ENCODE assay signal across 12 cellular contexts in genomic region chr1:161217831-161218230, GRCh38. TPM values are rescaled to one million over a fixed set of nuclear protein-coding genes. Genes with fewer than 3 reads are reported as not detected.
A peak's percentile ranks its signal among the peaks of the same experiment; 100 is the strongest.
DNase-seq lines count a peak whose midpoint lies in the region; ATAC-seq and TF ChIP-seq lines count a peak whose summit lies in the region.
"Had no signal": no experiment of that assay in that cellular context is flagged by ENCODE, and none has a peak within 500 bp of the region (broad histone marks: within the 10 kb centered on the region; RNA-seq: fewer than 3 reads in every experiment).

No MANE protein-coding gene starts in this region.

- H3K4me3 ChIP-seq in hepatocyte, result no peak overlapping the region

- peaks cover 27% of the 10 kb centered on the region for H3K4me1 ChIP-seq in hepatocyte (ENCODE audit: insufficient read depth)

- no peaks in the 10 kb centered on the region for H3K79me2 ChIP-seq in hepatocyte

- DNase-seq in T-helper 17 cell, result no peak
- no peak for DNase-seq in hepatocyte (ENCODE audit: low spot score)
- DNase-seq in stimulated activated effector memory CD8-positive, alpha-beta T cell treated with anti-CD3 and anti-CD28 coated beads, Interleukin-12 subunit alpha, Interleukin-12 subunit beta, amount 100 ng/mL, for 72 hours (ENCODE audit: low spot score in 2 of 2), result no peak
- DNase-seq in NCI-H1417 (lab: John Stamatoyannopoulos, UW), result no peak
- DNase-seq in NCI-H524 (lab: John Stamatoyannopoulos, UW), result no peak
- DNase-seq: activated T-cell treated with anti-CD3 and anti-CD28 coated beads, Interleukin-2, amount 50 U/mL, for 1 hour had no signal

- no peak overlapping the region for H3K4me2 ChIP-seq in hepatocyte

- H2AFZ ChIP-seq in hepatocyte, result no peak overlapping the region

- peaks cover 7% of the 10 kb centered on the region for H3K36me3 ChIP-seq in hepatocyte (replicated peaks; ENCODE audit: insufficient read depth, low read depth)

- H3K27me3 Mint-ChIP-seq in T-helper 17 cell, result no peaks in the 10 kb centered on the region

- no peaks in the 10 kb centered on the region for H4K20me1 ChIP-seq in hepatocyte (ENCODE audit: insufficient read depth, poor library complexity, severe bottlenecking)

- H3K9me2 ChIP-seq in hepatocyte (replicated peaks; ENCODE audit: insufficient read depth), result no peaks in the 10 kb centered on the region

- no peaks in the 10 kb centered on the region for H3K27me3 ChIP-seq in hepatocyte

- TF ChIP-seq CTCF in hepatocyte (IDR thresholded peaks at IDR 0.05; ENCODE audit: poor library complexity), result no peak

- H3K9me3 Mint-ChIP-seq in stimulated activated effector memory CD8-positive, alpha-beta T cell treated with anti-CD3 and anti-CD28 coated beads, Interleukin-12 subunit alpha, Interleukin-12 subunit beta, amount 100 ng/mL, for 72 hours, result no peaks in the 10 kb centered on the region

- no peak overlapping the region for H3K4me3 Mint-ChIP-seq in T-helper 17 cell
- H3K4me3 Mint-ChIP-seq in stimulated activated effector memory CD8-positive, alpha-beta T cell treated with anti-CD3 and anti-CD28 coated beads, Interleukin-12 subunit alpha, Interleukin-12 subunit beta, amount 100 ng/mL, for 72 hours, result no peak overlapping the region

- H3K27ac Mint-ChIP-seq in T-helper 17 cell, result no peak overlapping the region
- peak overlapping the region; percentile 87 for H3K27ac Mint-ChIP-seq in stimulated activated effector memory CD8-positive, alpha-beta T cell treated with anti-CD3 and anti-CD28 coated beads, Interleukin-12 subunit alpha, Interleukin-12 subunit beta, amount 100 ng/mL, for 72 hours

- peaks cover 6% of the 10 kb centered on the region for H3K36me3 Mint-ChIP-seq in T-helper 17 cell (ENCODE audit: low read depth)
- H3K36me3 Mint-ChIP-seq in stimulated activated effector memory CD8-positive, alpha-beta T cell treated with anti-CD3 and anti-CD28 coated beads, Interleukin-12 subunit alpha, Interleukin-12 subunit beta, amount 100 ng/mL, for 72 hours, result peaks cover 26% of the 10 kb centered on the region

- peaks cover 19% of the 10 kb centered on the region for H3K4me1 Mint-ChIP-seq in T-helper 17 cell
- H3K4me1 Mint-ChIP-seq in stimulated activated effector memory CD8-positive, alpha-beta T cell treated with anti-CD3 and anti-CD28 coated beads, Interleukin-12 subunit alpha, Interleukin-12 subunit beta, amount 100 ng/mL, for 72 hours, result peaks cover 29% of the 10 kb centered on the region

- ATAC-seq in GM21825 (IDR thresholded peaks at IDR 0.05; ENCODE audit: unreplicated experiment) (peak; percentile 1), T-helper 17 cell (peak; percentile 6), GM21576 (IDR thresholded peaks at IDR 0.05; ENCODE audit: unreplicated experiment) (no peak), GM18511 (IDR thresholded peaks at IDR 0.05; ENCODE audit: unreplicated experiment) (no peak)
- ATAC-seq in stimulated activated effector memory CD8-positive, alpha-beta T cell treated with anti-CD3 and anti-CD28 coated beads, Interleukin-12 subunit alpha, Interleukin-12 subunit beta, amount 100 ng/mL, for 72 hours, result peak; percentile 2

- 78% methylated on average over 6 of the region's 6 CpGs for WGBS in hepatocyte (ENCODE audit: low lambda C conversion rate, missing lambda C conversion rate)

- no peaks in the 10 kb centered on the region for H3K9me3 ChIP-seq in T-helper 17 cell (ENCODE audit: control insufficient read depth, low read length, poor library complexity, severe bottlenecking)
- H3K9me3 ChIP-seq in hepatocyte (ENCODE audit: low read depth), result no peaks in the 10 kb centered on the region

- H3K27ac ChIP-seq in hepatocyte, result peak overlapping the region; percentile 93

RNA-seq across cellular contexts. Expression of gene FCER1G, which starts 2.7 kb away (rescaled TPM):
- total RNA-seq in T-helper 17 cell, result 10 to 100 TPM in 1 of 2 donors, 1 to 10 TPM in 1; 8.3 to 12.3 TPM
- total RNA-seq in hepatocyte, result 1.1 and 4.3 TPM in 2 replicates
- polyA plus RNA-seq in hepatocyte, result 4.8 and 14.5 TPM in 2 replicates
- total RNA-seq: myocyte, RPMI7951 had no signal

RNA-seq across cellular contexts. Expression of gene APOA2, which starts 5.6 kb away (rescaled TPM):
- total RNA-seq in T-helper 17 cell (not detected), hepatocyte (3,581 and 4,608 TPM in 2 replicates)
- polyA plus RNA-seq in hepatocyte, result 5,258 and 8,089 TPM in 2 replicates
- total RNA-seq: dermis microvascular lymphatic vessel endothelial cell, myocyte, RPMI7951 had no signal

RNA-seq across cellular contexts. Expression of gene TOMM40L, which starts 8.0 kb away (rescaled TPM):
- total RNA-seq in T-helper 17 cell (1 to 10 TPM; 5.4 to 6.9 TPM), hepatocyte (11.4 and 15.7 TPM in 2 replicates)
- polyA plus RNA-seq in hepatocyte, result 14.5 and 15.7 TPM in 2 replicates

RNA-seq across cellular contexts. Expression of gene NDUFS2, which starts 15.7 kb away (rescaled TPM):
- total RNA-seq in T-helper 17 cell (10 to 100 TPM; 57.1 to 58.5 TPM), hepatocyte (103 TPM in 2 replicates)
- polyA plus RNA-seq in hepatocyte, result 163 and 177 TPM in 2 replicates

RNA-seq across cellular contexts. Expression of gene ADAMTS4, which starts 19.0 kb away (rescaled TPM):
- total RNA-seq in T-helper 17 cell (under 1 TPM; 0.31 to 0.77 TPM), hepatocyte (1.2 and 2.3 TPM in 2 replicates)
- 4.4 and 6.1 TPM in 2 replicates for polyA plus RNA-seq in hepatocyte

Comparison
In these comparisons a context has a peak if more than half of its experiments do, and no peak if none do; other contexts are left out.
1. ATAC-seq: peak in GM21825 (single experiment), T-helper 17 cell (single experiment) and stimulated activated effector memory CD8-positive, alpha-beta T cell treated with anti-CD3 and anti-CD28 coated beads, Interleukin-12 subunit alpha, Interleukin-12 subunit beta, amount 100 ng/mL, for 72 hours (single experiment); none in GM21576 (single experiment) and GM18511 (single experiment).
2. RNA of gene APOA2, which starts 5.6 kb away (total RNA-seq): 3,581 to 4,608 TPM in hepatocyte; not detected in T-helper 17 cell; every median in the first group is over 1,000 times any median in the second.